13 cellular contexts compared by ENCODE assay signal in the genomic region with DNA sequence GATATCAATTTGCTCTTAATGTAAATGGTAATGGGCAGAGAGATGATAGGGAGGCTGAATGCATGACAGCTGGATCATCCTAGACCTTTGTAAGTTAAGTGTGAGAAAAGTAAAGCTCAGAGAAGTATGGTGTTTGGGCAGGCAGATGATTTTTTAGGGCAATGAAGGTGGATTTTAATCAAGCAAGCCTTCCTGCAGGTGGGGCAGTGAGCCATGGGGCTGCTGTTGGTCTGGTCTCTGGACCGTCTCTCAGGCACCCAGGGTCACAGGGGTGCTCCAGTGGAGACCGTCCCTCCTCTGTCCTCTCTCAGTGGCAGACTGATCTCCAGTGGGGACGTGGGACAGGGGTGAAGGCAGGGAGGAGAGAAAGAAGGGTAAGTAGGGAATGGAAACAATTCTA.
DNase-seq lines count a peak whose midpoint lies in the region; ATAC-seq, FAIRE-seq and TF ChIP-seq lines count a peak whose summit lies in the region.
"Had no signal": no experiment of that assay in that cellular context is flagged by ENCODE, and none has a peak within 500 bp of the region (broad histone marks: within the 10 kb centered on the region; RNA-seq: fewer than 3 reads in every experiment).

No MANE protein-coding gene starts in this region.

- no peaks in the 10 kb centered on the region for H3K4me1 Mint-ChIP-seq in progenitor cell of endocrine pancreas (ENCODE audit: low read depth)

- TF ChIP-seq CTCF in GM12872 (IDR thresholded peaks at IDR 0.05; ENCODE audit: insufficient read depth, low read depth, low read length): peak; percentile 22; the same call in 2 of the 3 replicates
- TF ChIP-seq CTCF in colonic mucosa (IDR thresholded peaks at IDR 0.05): no peak
- no peak for TF ChIP-seq CTCF in progenitor cell of endocrine pancreas (IDR thresholded peaks at IDR 0.05; ENCODE audit: unreplicated experiment)

- FAIRE-seq in small intestine (lab: Jason Lieb, UNC): no peak
- FAIRE-seq: bronchial epithelial cell had no signal

- H3K9me3 ChIP-seq in colonic mucosa (no peaks in the 10 kb centered on the region), small intestine (ENCODE audit: control insufficient read depth, low read depth) (no peaks in the 10 kb centered on the region)
- H3K9me3 ChIP-seq: right atrium auricular region, SJSA1 had no signal

- H3K27me3 Mint-ChIP-seq in progenitor cell of endocrine pancreas: no peaks in the 10 kb centered on the region

- intact Hi-C loops in colonic mucosa (cut with DNase I): no loop called here

- 62 to 92% (median 87%) methylated on average over 3 of the region's 3 CpGs for WGBS in small intestine, 3 donors

- no peak overlapping the region for H3K4me3 Mint-ChIP-seq in progenitor cell of endocrine pancreas (ENCODE audit: low read depth)

- H3K9ac ChIP-seq in colonic mucosa (ENCODE audit: low read depth in 2 of 2, low read length in 2 of 2): no peak overlapping the region

- no peak overlapping the region for H3K27ac Mint-ChIP-seq in progenitor cell of endocrine pancreas

- H3K36me3 ChIP-seq in colonic mucosa (no peaks in the 10 kb centered on the region), small intestine (ENCODE audit: control insufficient read depth in 2 of 2, insufficient read depth in 2 of 2, low read length in 2 of 2) (no peaks in the 10 kb centered on the region)
- H3K36me3 ChIP-seq: right atrium auricular region had no signal

- peaks cover 15% of the 10 kb centered on the region for H3K36me3 Mint-ChIP-seq in progenitor cell of endocrine pancreas (ENCODE audit: insufficient read depth)

- H3K27ac ChIP-seq in colonic mucosa (peak overlapping the region; percentile 4), small intestine (ENCODE audit: low read depth in 1 of 2, low read length in 1 of 2) (peak overlapping the region; percentile 12 to 86)

- DNase-seq in NAMALWA (ENCODE audit: low spot score): peak; percentile 54
- DNase-seq in colonic mucosa: no peak
- no peak for DNase-seq in small intestine
- DNase-seq in NOMO-1 treated with dmso at 0.1 percent for 144 hours (lab: John Stamatoyannopoulos, UW; ENCODE audit: unreplicated experiment): no peak
- DNase-seq in progenitor cell of endocrine pancreas (ENCODE audit: low spot score, unreplicated experiment): no peak
- DNase-seq: DMS53, NCI-H446 treated with DMSO at 0.1 percent for 48 hours had no signal

- no peak for ATAC-seq in HG03469 (IDR thresholded peaks at IDR 0.05; ENCODE audit: unreplicated experiment)
- ATAC-seq: left colon had no signal

- no peak overlapping the region for H3K4me3 ChIP-seq in colonic mucosa
- H3K4me3 ChIP-seq in small intestine (ENCODE audit: low read depth in 1 of 2, low read length in 2 of 2): no peak overlapping the region
- H3K4me3 ChIP-seq: right atrium auricular region, SJSA1 had no signal

- H3K27me3 ChIP-seq in colonic mucosa: no peaks in the 10 kb centered on the region
- H3K27me3 ChIP-seq in small intestine (ENCODE audit: control insufficient read depth in 2 of 2, insufficient read depth in 2 of 2, low read length in 2 of 2): no peaks in the 10 kb centered on the region
- H3K27me3 ChIP-seq: right atrium auricular region, SJSA1 had no signal

- peaks cover 5% of the 10 kb centered on the region for H3K4me1 ChIP-seq in colonic mucosa
- peaks cover 0 to 6% of the 10 kb centered on the region in 2 donors for H3K4me1 ChIP-seq in small intestine (ENCODE audit: control insufficient read depth in 2 of 2, insufficient read depth in 1 of 2, low read depth in 1 of 2, low read length in 1 of 2)

- H3K9me3 Mint-ChIP-seq in progenitor cell of endocrine pancreas (ENCODE audit: low read depth): peaks cover 2% of the 10 kb centered on the region
